In genomic region chr14:37198907-37199306, GRCh38 we compare ENCODE assay signal across 17 cellular contexts. TPM values are rescaled to one million over a fixed set of nuclear protein-coding genes. Genes with fewer than 3 reads are reported as not detected.
DNase-seq lines count a peak whose midpoint lies in the region; ATAC-seq and TF ChIP-seq lines count a peak whose summit lies in the region.
"Had no signal": no experiment of that assay in that cellular context is flagged by ENCODE, and none has a peak within 500 bp of the region (broad histone marks: within the 10 kb centered on the region; RNA-seq: fewer than 3 reads in every experiment).

No MANE protein-coding gene starts in this region.

- no peaks in the 10 kb centered on the region for H3K79me2 ChIP-seq in fibroblast of lung (ENCODE audit: control insufficient read depth, insufficient read depth, low read length)
- no peaks in the 10 kb centered on the region for H3K79me2 ChIP-seq in parathyroid adenoma

- WGBS in suprapubic skin, result 82% methylated on average over 5 of the region's 5 CpGs

- ATAC-seq in RWPE2 (ENCODE audit: low read depth) (no peak), GM19324 (IDR thresholded peaks at IDR 0.05; ENCODE audit: low FRiP score, unreplicated experiment) (no peak), HG03571 (IDR thresholded peaks at IDR 0.05; ENCODE audit: unreplicated experiment) (no peak), GM21786 (IDR thresholded peaks at IDR 0.05; ENCODE audit: unreplicated experiment) (no peak)

- H3K4me1 ChIP-seq in RWPE2 (ENCODE audit: insufficient read depth, poor library complexity, severe bottlenecking) (peaks cover 40% of the 10 kb centered on the region), fibroblast of lung (ENCODE audit: control insufficient read depth, extremely low read depth, insufficient read depth, low read length) (no peaks in the 10 kb centered on the region), parathyroid adenoma (no peaks in the 10 kb centered on the region), suprapubic skin (peaks cover 12% of the 10 kb centered on the region)

- no peak for TF ChIP-seq EP300 in suprapubic skin (IDR thresholded peaks at IDR 0.05)

- H3K9me3 Mint-ChIP-seq in Calu3 (ENCODE audit: low read depth, unreplicated experiment), result no peaks in the 10 kb centered on the region
- H3K9me3 Mint-ChIP-seq: activated naive CD8-positive, alpha-beta T cell treated with anti-CD3 and anti-CD28 coated beads, Interleukin-2, amount 10 ng/mL, durations not matched to agents 7 days and 5 days had no signal

- H4K20me1 ChIP-seq in fibroblast of lung (ENCODE audit: control insufficient read depth, extremely low read depth, insufficient read depth, low read length), result no peaks in the 10 kb centered on the region
- H4K20me1 ChIP-seq: BLaER1 treated with 17β-estradiol and CSF1 and Interleukin-3, amounts not matched to agents 10 nM and 100 nM had no signal

- H3K9me3 ChIP-seq in RWPE2 (ENCODE audit: severe bottlenecking) (no peaks in the 10 kb centered on the region), fibroblast of lung (ENCODE audit: control insufficient read depth, insufficient read depth, low read depth, low read length) (no peaks in the 10 kb centered on the region), parathyroid adenoma (ENCODE audit: control insufficient read depth, low read length) (no peaks in the 10 kb centered on the region), suprapubic skin (no peaks in the 10 kb centered on the region)

- TF ChIP-seq CTCF in Calu3 (IDR thresholded peaks at IDR 0.05; ENCODE audit: unreplicated experiment) (no peak), RWPE2 (IDR thresholded peaks at IDR 0.05; ENCODE audit: poor library complexity, severe bottlenecking) (no peak), fibroblast of lung (conservative IDR thresholded peaks at IDR 0.05 in 1 of 2, IDR thresholded peaks at IDR 0.05 in 1 of 2; ENCODE audit: low read depth in 1 of 2, low read length in 2 of 2) (no peak), parathyroid adenoma (IDR thresholded peaks at IDR 0.05) (no peak), suprapubic skin (IDR thresholded peaks at IDR 0.05) (no peak)

- H3K4me2 ChIP-seq in fibroblast of lung (ENCODE audit: extremely low read depth, insufficient read depth, low read length), result peak overlapping the region; percentile 87
- H3K4me2 ChIP-seq in parathyroid adenoma (ENCODE audit: low read length), result peak overlapping the region; percentile 99
- H3K4me2 ChIP-seq: BLaER1 treated with 17β-estradiol and CSF1 and Interleukin-3, amounts not matched to agents 10 nM and 100 nM had no signal

- H3K27me3 Mint-ChIP-seq in Calu3 (ENCODE audit: unreplicated experiment), result no peaks in the 10 kb centered on the region
- H3K27me3 Mint-ChIP-seq: central memory CD8-positive, alpha-beta T cell had no signal

- H3K4me3 ChIP-seq in RWPE2 (ENCODE audit: severe bottlenecking) (peak overlapping the region; percentile 59), fibroblast of lung (replicated peaks in 1 of 4; ENCODE audit: control extremely low read depth in 1 of 4, insufficient read depth in 1 of 4, low read depth in 3 of 4, low read length in 4 of 4) (peak overlapping the region in 3 of 4 experiments; percentile 55 to 88 (median 72)), parathyroid adenoma (ENCODE audit: low read depth, low read length) (no peak overlapping the region), suprapubic skin (no peak overlapping the region)
- H3K4me3 ChIP-seq: BLaER1 treated with 17β-estradiol and CSF1 and Interleukin-3, amounts not matched to agents 10 nM and 100 nM had no signal

- H3K4me1 Mint-ChIP-seq in Calu3 (ENCODE audit: low read depth, unreplicated experiment), result peaks cover 53% of the 10 kb centered on the region
- H3K4me1 Mint-ChIP-seq: central memory CD8-positive, alpha-beta T cell had no signal

- H3K27ac ChIP-seq in RWPE2 (ENCODE audit: poor library complexity, severe bottlenecking), result no peak overlapping the region
- H3K27ac ChIP-seq in fibroblast of lung (ENCODE audit: insufficient read depth, low read length), result no peak overlapping the region
- H3K27ac ChIP-seq in parathyroid adenoma, result no peak overlapping the region
- H3K27ac ChIP-seq in suprapubic skin, result no peak overlapping the region
- H3K27ac ChIP-seq: BLaER1 treated with 17β-estradiol and CSF1 and Interleukin-3, amounts not matched to agents 10 nM and 100 nM had no signal

- DNase-seq in Calu3 (no peak), RWPE2 (ENCODE audit: low spot score) (no peak), fibroblast of lung (ENCODE audit: low read depth in 2 of 2) (no peak), suprapubic skin (ENCODE audit: low spot score in 2 of 2) (no peak)
- DNase-seq: activated CD4-positive, alpha-beta T cell treated with anti-CD3 and anti-CD28 coated beads for 1 hour; activated naive CD8-positive, alpha-beta T cell treated with anti-CD3 and anti-CD28 coated beads, Interleukin-2, amount 10 ng/mL, durations not matched to agents 7 days and 5 days; DMS79; left ventricle myocardium superior; NCI-H2029; NCI-H69 had no signal

- intact Hi-C loops in Calu3 (cut with micrococcal nuclease; ENCODE audit: unreplicated experiment), result loop anchor here (2.0 to 5.0 kb wide), 2 partner anchors 26 to 33 kb away; partner anchors contain the start of gene SLC25A21

- TF ChIP-seq POLR2A in suprapubic skin (IDR thresholded peaks at IDR 0.05), result no peak

- H3K36me3 ChIP-seq in RWPE2 (ENCODE audit: low read depth) (no peaks in the 10 kb centered on the region), fibroblast of lung (ENCODE audit: control insufficient read depth, insufficient read depth, low read length) (no peaks in the 10 kb centered on the region), parathyroid adenoma (ENCODE audit: control insufficient read depth, insufficient read depth, low read length) (no peaks in the 10 kb centered on the region), suprapubic skin (no peaks in the 10 kb centered on the region)
- H3K36me3 ChIP-seq: BLaER1 treated with 17β-estradiol and CSF1 and Interleukin-3, amounts not matched to agents 10 nM and 100 nM had no signal

- CTCF ChIA-PET in Calu3 (lab: Charles Lee), result interaction anchor here (0.6 to 1.5 kb wide), 9 partner anchors 22 to 1751 kb away, joined by 3 to 7 read pairs (median 5); no protein-coding TSS in a partner anchor

- BruUV-seq in Calu3 (replicated peaks; lab: Mats Ljungman, UMichigan), result no TSS peak

- peak overlapping the region; percentile 97 for H3K27ac Mint-ChIP-seq in Calu3 (ENCODE audit: unreplicated experiment)
- H3K27ac Mint-ChIP-seq: activated naive CD8-positive, alpha-beta T cell treated with anti-CD3 and anti-CD28 coated beads, Interleukin-2, amount 10 ng/mL, durations not matched to agents 7 days and 5 days had no signal

- H2AFZ ChIP-seq in fibroblast of lung (ENCODE audit: low read length) (no peak overlapping the region), parathyroid adenoma (peak overlapping the region; percentile 96)

- H3K9ac ChIP-seq in fibroblast of lung (ENCODE audit: insufficient read depth, low read length), result no peak overlapping the region
- H3K9ac ChIP-seq in parathyroid adenoma, result no peak overlapping the region
- H3K9ac ChIP-seq: BLaER1 treated with 17β-estradiol and CSF1 and Interleukin-3, amounts not matched to agents 10 nM and 100 nM had no signal

- H3K4me3 Mint-ChIP-seq in Calu3 (ENCODE audit: low read depth, unreplicated experiment), result peak overlapping the region; percentile 94
- H3K4me3 Mint-ChIP-seq: central memory CD8-positive, alpha-beta T cell had no signal

- no peaks in the 10 kb centered on the region for H3K27me3 ChIP-seq in RWPE2 (ENCODE audit: insufficient read depth, poor library complexity, severe bottlenecking)
- H3K27me3 ChIP-seq in fibroblast of lung (ENCODE audit: control insufficient read depth, insufficient read depth, low read length), result no peaks in the 10 kb centered on the region
- no peaks in the 10 kb centered on the region for H3K27me3 ChIP-seq in parathyroid adenoma (ENCODE audit: control insufficient read depth, insufficient read depth, low read length)
- H3K27me3 ChIP-seq in suprapubic skin, result no peaks in the 10 kb centered on the region
- H3K27me3 ChIP-seq: BLaER1 treated with 17β-estradiol and CSF1 and Interleukin-3, amounts not matched to agents 10 nM and 100 nM had no signal

- H3K36me3 Mint-ChIP-seq in Calu3 (ENCODE audit: insufficient read depth, unreplicated experiment), result peaks cover 23% of the 10 kb centered on the region
- H3K36me3 Mint-ChIP-seq: activated naive CD8-positive, alpha-beta T cell treated with anti-CD3 and anti-CD28 coated beads, Interleukin-2, amount 10 ng/mL, durations not matched to agents 7 days and 5 days had no signal

RNA-seq across cellular contexts. Expression of gene MIPOL1, which starts 1.2 kb away (rescaled TPM):
- total RNA-seq in Calu3 (2022) (22.0 and 27.2 TPM in 2 replicates), fibroblast of lung (8.6 and 9.0 TPM in 2 replicates), suprapubic skin (10 to 100 TPM in 2 of 4 donors, 1 to 10 TPM in 2; 3.5 to 12.7 (median 7.6) TPM)
- polyA plus RNA-seq in fibroblast of lung, result 4.3 and 6.4 TPM in 2 replicates
- 3.5 and 4.2 TPM in 2 replicates for polyA plus RNA-seq in fibroblast of lung (2012)
- 1.6 TPM in 1 of 2 replicates, not detected in the other for polyA minus RNA-seq in fibroblast of lung (ENCODE audit: low replicate concordance)
- total RNA-seq: activated naive CD8-positive, alpha-beta T cell treated with anti-CD3 and anti-CD28 coated beads, Interleukin-2, amount 10 ng/mL, durations not matched to agents 7 days and 5 days had no signal

RNA-seq across cellular contexts. Expression of gene SLC25A21, which starts 26.5 kb away (rescaled TPM):
- total RNA-seq in Calu3 (2022) (1.2 and 1.4 TPM in 2 replicates), fibroblast of lung (0.26 and 0.50 TPM in 2 replicates), suprapubic skin (1 to 10 TPM in 1 of 4 donors, not detected in 3; 2.0 TPM)
- polyA plus RNA-seq in fibroblast of lung, result 0.62 and 1.0 TPM in 2 replicates
- 0.51 and 1.0 TPM in 2 replicates for polyA plus RNA-seq in fibroblast of lung (2012)
- polyA minus RNA-seq in fibroblast of lung (ENCODE audit: low replicate concordance), result not detected in 2 replicates
- total RNA-seq: activated naive CD8-positive, alpha-beta T cell treated with anti-CD3 and anti-CD28 coated beads, Interleukin-2, amount 10 ng/mL, durations not matched to agents 7 days and 5 days; T-helper 1 cell treated with Interleukin-12 subunit alpha and Interleukin-12 subunit beta and Interleukin-4 antibody, amounts not matched to agents 30 ng/mL and 1 ng/mL, for 36 hours had no signal

Comparison
In these comparisons a context has a peak if more than half of its experiments do, and no peak if none do; other contexts are left out.
1. H3K4me3 ChIP-seq: peak in RWPE2 (single experiment) and fibroblast of lung (3 of 4); none in parathyroid adenoma (single experiment) and suprapubic skin (single experiment).